Comparison of ENCODE assay signal across 23 cellular contexts in genomic region chr2:226732478-226733188, GRCh38.
"Had no signal": no experiment of that assay in that cellular context is flagged by ENCODE, and none has a peak within 500 bp of the region (broad histone marks: within the 10 kb centered on the region; RNA-seq: fewer than 3 reads in every experiment).

No MANE protein-coding gene starts in this region.

- H3K4me3 ChIP-seq: SK-N-MC had no signal

- H3K27ac Mint-ChIP-seq: activated CD8-positive, alpha-beta T cell treated with anti-CD3 and anti-CD28 coated beads for 36 hours; activated naive CD8-positive, alpha-beta T cell treated with anti-CD3 and anti-CD28 coated beads, Interleukin-2, amount 10 ng/mL, durations not matched to agents 7 days and 5 days; T-cell had no signal

- H3K9me3 Mint-ChIP-seq: activated naive CD8-positive, alpha-beta T cell treated with anti-CD3 and anti-CD28 coated beads, Interleukin-2, amount 10 ng/mL, durations not matched to agents 7 days and 5 days had no signal

- H3K36me3 ChIP-seq: WERI-Rb-1 had no signal

- H3K4me1 Mint-ChIP-seq: activated naive CD8-positive, alpha-beta T cell treated with anti-CD3 and anti-CD28 coated beads, Interleukin-2, amount 10 ng/mL, durations not matched to agents 7 days and 5 days had no signal

- DNase-seq: activated CD4-positive, alpha-beta T cell treated with anti-CD3 and anti-CD28 coated beads for 4 hours; activated CD8-positive, alpha-beta memory T cell treated with anti-CD3 and anti-CD28 coated beads, Interleukin-2, amount 50 U/mL, for 48 hours; activated CD8-positive, alpha-beta T cell treated with anti-CD3 and anti-CD28 coated beads for 36 hours; activated naive CD4-positive, alpha-beta T cell treated with anti-CD3 and anti-CD28 coated beads, Interleukin-2, amount 50 U/mL, for 16 hours; activated naive CD8-positive, alpha-beta T cell treated with anti-CD3 and anti-CD28 coated beads, Interleukin-2, amount 10 ng/mL, durations not matched to agents 7 days and 5 days; activated T-cell treated with anti-CD3 and anti-CD28 coated beads, Interleukin-2, amount 50 U/mL, for 1 hour; aorta; central memory CD4-positive, alpha-beta T cell; NCI-H1105; NCI-H1436; NCI-H1694 treated with DMSO at 0.1 percent for 48 hours; NCI-H2029 treated with DMSO at 0.1 percent for 48 hours; NCI-H345; NCI-H510A; NCI-H526 treated with DMSO at 0.1 percent for 48 hours; NK-92 treated with Interleukin-12 subunit alpha and Interleukin-12 subunit beta, amount 100 ng/mL, for 24 hours; OCI-M1; RPMI8226; T-cell; T-helper 2 cell; WERI-Rb-1 had no signal

- H3K4me3 Mint-ChIP-seq: activated CD8-positive, alpha-beta T cell treated with anti-CD3 and anti-CD28 coated beads for 36 hours; activated naive CD8-positive, alpha-beta T cell treated with anti-CD3 and anti-CD28 coated beads, Interleukin-2, amount 10 ng/mL, durations not matched to agents 7 days and 5 days; T-cell had no signal

- H3K27me3 Mint-ChIP-seq: T-cell had no signal

- H3K27ac ChIP-seq: SK-N-MC, WERI-Rb-1 had no signal

- ATAC-seq: activated CD8-positive, alpha-beta T cell treated with anti-CD3 and anti-CD28 coated beads for 36 hours; Panc1; T-cell had no signal
